ENCODE assay signal across 18 cellular contexts in the genomic region with DNA sequence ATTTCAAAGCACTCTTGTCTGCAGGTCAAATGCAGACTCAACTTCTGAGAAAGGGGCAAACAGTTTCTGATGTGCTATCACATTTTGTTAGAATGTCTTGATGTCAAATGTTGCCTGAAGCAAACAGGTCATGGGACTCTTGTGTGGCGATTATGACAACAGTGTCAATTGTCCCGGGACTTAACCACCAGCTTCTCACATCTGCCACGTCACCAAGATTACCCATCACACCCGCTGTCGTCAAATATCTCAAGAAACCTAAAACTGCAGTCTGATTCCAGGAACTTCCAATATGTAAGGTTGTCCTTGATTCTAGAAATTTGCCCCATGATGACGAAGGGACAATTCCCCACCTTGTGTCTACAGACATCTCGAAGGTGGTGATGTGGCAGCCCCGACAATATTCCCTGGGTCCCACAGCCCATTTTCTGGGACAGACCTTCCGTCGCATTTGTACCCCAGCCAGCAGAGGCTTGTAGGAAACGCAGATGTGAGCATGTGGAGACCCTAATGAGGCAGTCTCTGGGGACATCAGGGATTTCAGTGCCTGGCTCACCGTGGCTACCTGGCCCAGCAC. TPM values are rescaled to one million over a fixed set of nuclear protein-coding genes. Genes with fewer than 3 reads are reported as not detected.
"Had no signal": no experiment of that assay in that cellular context is flagged by ENCODE, and none has a peak within 500 bp of the region (broad histone marks: within the 10 kb centered on the region; RNA-seq: fewer than 3 reads in every experiment).

No MANE protein-coding gene starts in this region.

- H3K4me3 Mint-ChIP-seq: activated CD4-positive, alpha-beta T cell treated with anti-CD3 and anti-CD28 coated beads, Interleukin-2, amount 10 ng/mL, durations not matched to agents 24 days and 14 days; activated naive CD4-positive, alpha-beta T cell treated with anti-CD3 and anti-CD28 coated beads for 36 hours; naive thymus-derived CD4-positive, alpha-beta T cell had no signal

- H3K9me3 Mint-ChIP-seq: activated CD4-positive, alpha-beta T cell treated with anti-CD3 and anti-CD28 coated beads, Interleukin-2, amount 10 ng/mL, durations not matched to agents 24 days and 14 days; activated naive CD4-positive, alpha-beta T cell treated with anti-CD3 and anti-CD28 coated beads for 36 hours; naive thymus-derived CD4-positive, alpha-beta T cell had no signal

- H3K27ac Mint-ChIP-seq: activated CD4-positive, alpha-beta T cell treated with anti-CD3 and anti-CD28 coated beads, Interleukin-2, amount 10 ng/mL, durations not matched to agents 24 days and 14 days; activated naive CD4-positive, alpha-beta T cell treated with anti-CD3 and anti-CD28 coated beads for 36 hours had no signal

- H3K9me3 ChIP-seq: adrenal gland, esophagus muscularis mucosa, psoas muscle, right lobe of liver had no signal

- H3K27me3 Mint-ChIP-seq: activated CD4-positive, alpha-beta T cell treated with anti-CD3 and anti-CD28 coated beads, Interleukin-2, amount 10 ng/mL, durations not matched to agents 24 days and 14 days had no signal

- H3K4me1 Mint-ChIP-seq: activated CD4-positive, alpha-beta T cell treated with anti-CD3 and anti-CD28 coated beads, Interleukin-2, amount 10 ng/mL, durations not matched to agents 24 days and 14 days had no signal

- H3K27ac ChIP-seq: adrenal gland, esophagus muscularis mucosa, psoas muscle, right lobe of liver, WERI-Rb-1 had no signal

- H3K36me3 ChIP-seq: adrenal gland, esophagus muscularis mucosa, right lobe of liver, WERI-Rb-1 had no signal

- H3K27me3 ChIP-seq: adrenal gland, right lobe of liver had no signal

- H3K4me1 ChIP-seq: adrenal gland, esophagus muscularis mucosa, psoas muscle, right lobe of liver had no signal

- H3K4me3 ChIP-seq: adrenal gland, esophagus muscularis mucosa, lung, psoas muscle, right lobe of liver had no signal

- DNase-seq: activated CD4-positive, alpha-beta T cell treated with anti-CD3 and anti-CD28 coated beads, Interleukin-2, amount 10 ng/mL, durations not matched to agents 24 days and 14 days; activated naive CD4-positive, alpha-beta T cell treated with anti-CD3 and anti-CD28 coated beads for 36 hours; adrenal gland; central memory CD4-positive, alpha-beta T cell; cortex of kidney; naive thymus-derived CD4-positive, alpha-beta T cell; psoas muscle; stimulated activated CD4-positive, alpha-beta T cell treated with anti-CD3 and anti-CD28 coated beads, Interleukin-12 subunit alpha, Interleukin-12 subunit beta, amount 100 ng/mL, for 4 hours; stimulated activated naive CD4-positive, alpha-beta T cell treated with Interleukin-2 at 50 U/mL for 16 hours; T-helper 1 cell; WERI-Rb-1 had no signal

- ATAC-seq: left colon, psoas muscle, right lobe of liver had no signal

- H3K36me3 Mint-ChIP-seq: naive thymus-derived CD4-positive, alpha-beta T cell had no signal

RNA-seq across cellular contexts. Expression of gene LRTM2, which starts 21.3 kb away (rescaled TPM):
- total RNA-seq: activated naive CD4-positive, alpha-beta T cell treated with anti-CD3 and anti-CD28 coated beads for 36 hours; adrenal gland; fibroblast of villous mesenchyme; left colon; lung; omental fat pad; psoas muscle; right lobe of liver; ureter had no signal
- polyA plus RNA-seq: adrenal gland; naive thymus-derived CD4-positive, alpha-beta T cell; psoas muscle had no signal
